8 cellular contexts compared by ENCODE assay signal in genomic region chr17:78840530-78840779, GRCh38. TPM values are rescaled to one million over a fixed set of nuclear protein-coding genes. Genes with fewer than 3 reads are reported as not detected.
DNase-seq lines count a peak whose midpoint lies in the region; ATAC-seq, FAIRE-seq and TF ChIP-seq lines count a peak whose summit lies in the region.

No MANE protein-coding gene starts in this region.

- H3K9me3 ChIP-seq in OCI-LY7 (ENCODE audit: low read length): no peaks in the 10 kb centered on the region
- H3K9me3 ChIP-seq in pancreas: no peaks in the 10 kb centered on the region

- no peaks in the 10 kb centered on the region for H3K27me3 ChIP-seq in pancreas

- H3K36me3 ChIP-seq in OCI-LY7 (ENCODE audit: insufficient read depth, low read length) (peaks cover 34% of the 10 kb centered on the region), pancreas (peaks cover 0 to 24% (median 8%) of the 10 kb centered on the region in 3 donors)

- H3K4me1 ChIP-seq in OCI-LY7 (ENCODE audit: insufficient read depth, low read length, poor library complexity, severe bottlenecking) (peaks cover 28% of the 10 kb centered on the region), pancreas (peaks cover 14 to 19% (median 16%) of the 10 kb centered on the region in 3 donors)

- 0 to 1% methylated on average over 34 to 35 of the region's 35 CpGs for WGBS in pancreas, 2 donors

- H3K27ac ChIP-seq in OCI-LY7 (ENCODE audit: low read depth, low read length, poor library complexity, severe bottlenecking) (peak overlapping the region; percentile 58), epithelial cell of prostate (peak overlapping the region; percentile 93), pancreas (peak overlapping the region; percentile 99 to 100 (median 100))

- TF ChIP-seq CTCF in GM12865 (IDR thresholded peaks at IDR 0.05; ENCODE audit: insufficient read depth, low read depth, low read length, missing control alignments) (no peak), OCI-LY7 (conservative IDR thresholded peaks at IDR 0.05; ENCODE audit: low read length) (no peak), pancreas (IDR thresholded peaks at IDR 0.05) (no peak)

- peak overlapping the region; percentile 89 for H3K4me2 ChIP-seq in OCI-LY7 (ENCODE audit: low read length)

- CTCF ChIA-PET in OCI-LY7 (lab: Charles Lee; ENCODE audit: unreplicated experiment): no interaction called here

- H3K4me3 ChIP-seq in GM12865 (ENCODE audit: low read depth, low read length) (peak overlapping the region; percentile 84), OCI-LY7 (ENCODE audit: low read depth, low read length, poor library complexity, severe bottlenecking) (peak overlapping the region; percentile 84), pancreas (peak overlapping the region; percentile 62 to 96 (median 86))

- H3K79me2 ChIP-seq in OCI-LY7 (ENCODE audit: insufficient read depth, low read depth, low read length): peaks cover 40% of the 10 kb centered on the region

- DNase-seq in GM12865 (ENCODE audit: low read depth): no peak
- no peak for DNase-seq in OCI-LY7 (ENCODE audit: low spot score)
- DNase-seq in epithelial cell of prostate (ENCODE audit: low read depth, low spot score): no peak
- DNase-seq in pancreas: no peak
- DNase-seq in activated CD8-positive, alpha-beta memory T cell treated with anti-CD3 and anti-CD28 coated beads for 24 hours: no peak
- no peak for DNase-seq in cerebellar nuclear complex (lab: John Stamatoyannopoulos, UW)

- no peak for FAIRE-seq in pancreas (lab: Jason Lieb, UNC)

- ATAC-seq in pancreas (peak in 3 of 4 donors; percentile 9 to 38 (median 20)), HG02759 (IDR thresholded peaks at IDR 0.05; ENCODE audit: unreplicated experiment) (no peak), HG03097 (IDR thresholded peaks at IDR 0.05; ENCODE audit: low FRiP score, unreplicated experiment) (no peak)

- BruUV-seq in OCI-LY7 (replicated peaks; lab: Mats Ljungman, UMichigan): no TSS peak

- POLR2A ChIA-PET in OCI-LY7 (lab: Charles Lee): no interaction called here

- peaks cover 22% of the 10 kb centered on the region; the same call in 1 of the 2 replicates for H4K20me1 ChIP-seq in OCI-LY7 (ENCODE audit: insufficient read depth, low read length)

- H3K9me2 ChIP-seq in OCI-LY7 (ENCODE audit: insufficient read depth, low read length): no peaks in the 10 kb centered on the region

- peak overlapping the region; percentile 3; the same call in 1 of the 2 replicates for H2AFZ ChIP-seq in OCI-LY7 (ENCODE audit: low read length)

- intact Hi-C loops in OCI-LY7 (cut with micrococcal nuclease; ENCODE audit: unreplicated experiment): loop anchor here (2.0 to 5.0 kb wide), 3 partner anchors 60 to 343 kb away; no protein-coding TSS in a partner anchor
- intact Hi-C loops in pancreas (cut with DNase I): no loop called here

RNA-seq across cellular contexts. Expression of gene USP36, which starts 0.2 kb away (rescaled TPM):
- total RNA-seq in OCI-LY7 (2014; rRNA removed; shearing (Covaris generic)): 46.6 and 47.2 TPM in 2 replicates
- total RNA-seq in OCI-LY7 (2022): 113 and 144 TPM in 2 replicates
- total RNA-seq in pancreas: 10 to 100 TPM; 31.2 to 58.3 (median 35.8) TPM
- polyA plus RNA-seq in pancreas: 10 to 100 TPM; 33.1 to 41.8 TPM

RNA-seq across cellular contexts. Expression of gene CYTH1, which starts 58.4 kb away (rescaled TPM):
- 73.0 and 88.1 TPM in 2 replicates for total RNA-seq in OCI-LY7 (2014; rRNA removed; shearing (Covaris generic))
- total RNA-seq in OCI-LY7 (2022): 148 and 156 TPM in 2 replicates
- total RNA-seq in pancreas: 10 to 100 TPM; 18.3 to 34.4 (median 21.3) TPM
- polyA plus RNA-seq in pancreas: 10 to 100 TPM; 25.0 to 28.9 TPM

Comparison
In these comparisons a context has a peak if more than half of its experiments do, and no peak if none do; other contexts are left out.
1. ATAC-seq: peak in pancreas (3 of 4); none in HG02759 (single experiment) and HG03097 (single experiment).
2. Peak in every context shown above with its lines, with median percentiles within 50 percentile points of each other: H3K4me3 ChIP-seq and H3K27ac ChIP-seq.